In genomic region chr3:114700637-114701234, GRCh38 we compare ENCODE assay signal across 23 cellular contexts.
"Had no signal": no experiment of that assay in that cellular context is flagged by ENCODE, and none has a peak within 500 bp of the region (broad histone marks: within the 10 kb centered on the region; RNA-seq: fewer than 3 reads in every experiment).

No MANE protein-coding gene starts in this region.

- H3K4me2 ChIP-seq: KMS-11 had no signal

- H3K9me3 Mint-ChIP-seq: IgD-negative memory B cell had no signal

- DNase-seq: Kasumi-1, MM.1S, NCI-H1092 treated with DMSO at 0.1 percent for 48 hours, NCI-H1436, NCI-H187, NCI-H2029, NCI-H2081 treated with DMSO at 0.1 percent for 48 hours, NCI-H2171, NCI-H226, NCI-H446, NCI-H510A, NCI-H524 treated with DMSO at 0.1 percent for 48 hours, NCI-H69, NCI-H774, Right ventricle myocardium superior, RPMI8226, SIG-M5 had no signal

- H3K9ac ChIP-seq: KMS-11 had no signal

- H3K4me3 ChIP-seq: K562, SJSA1, SK-N-MC had no signal

- H3K27me3 Mint-ChIP-seq: IgD-negative memory B cell had no signal

- H3K4me3 Mint-ChIP-seq: IgD-negative memory B cell had no signal

- H3K27ac Mint-ChIP-seq: IgD-negative memory B cell had no signal

- H3K36me3 ChIP-seq: SJSA1 had no signal

- H3K27ac ChIP-seq: KMS-11, SJSA1, SK-N-MC had no signal

- H3K4me1 ChIP-seq: SJSA1 had no signal

- H3K27me3 ChIP-seq: SJSA1 had no signal

- ATAC-seq: K562 had no signal

- H3K9me3 ChIP-seq: SJSA1 had no signal

- FAIRE-seq: K562, RCC 7860 had no signal
